In genomic region chr2:27461118-27461517, GRCh38 we compare ENCODE assay signal across 1 cellular context.
TF ChIP-seq lines count a peak whose summit lies in the region.

No MANE protein-coding gene starts in this region.

TF ChIP-seq in HepG2, 621 proteins besides CTCF, POLR2A, EP300 and RAD21:
- TF ChIP-seq NR1H2 (CRISPR knock-in tag; IDR thresholded peaks at IDR 0.05; ENCODE audit: borderline replicate concordance, low read depth), result no peak
- TF ChIP-seq FOSL1 (CRISPR knock-in tag; IDR thresholded peaks at IDR 0.05; ENCODE audit: borderline replicate concordance), result no peak
